In the genomic region with DNA sequence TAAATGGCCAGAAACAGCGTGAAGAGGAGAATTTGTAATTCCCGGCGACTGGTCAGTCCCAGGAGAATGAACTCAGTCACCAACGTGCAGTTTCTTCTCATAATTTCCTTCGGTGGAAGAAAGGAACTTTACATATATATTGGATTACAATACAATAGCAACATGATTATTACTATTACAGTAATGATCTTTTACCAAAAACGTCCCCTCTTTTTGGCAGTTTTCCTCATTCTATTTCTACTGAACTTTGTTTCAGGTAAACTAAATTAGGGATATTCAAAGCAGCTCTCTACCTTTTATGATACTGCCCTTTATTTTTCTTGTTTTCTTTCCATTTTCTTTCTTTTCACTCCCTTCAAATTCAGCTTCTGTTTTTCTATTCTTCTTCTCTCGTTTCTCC, we compare ENCODE assay signal across 1 cellular context.
TF ChIP-seq lines count a peak whose summit lies in the region.

TSS of gene OR5M8 (minus strand) at position 101 of the 400 bp plus-strand sequence. CDS start at position 101, 0 bp downstream.

TF ChIP-seq in GM23338, 12 proteins besides CTCF, POLR2A, EP300 and RAD21 (continued from another document):
- no peak for TF ChIP-seq NANOG (IDR thresholded peaks at IDR 0.05; ENCODE audit: borderline replicate concordance)
- no peak for TF ChIP-seq JUNB (IDR thresholded peaks at IDR 0.05; ENCODE audit: unreplicated experiment)
- TF ChIP-seq ZNF462 (CRISPR knock-in tag; IDR thresholded peaks at IDR 0.05) = no peak
